8 cellular contexts compared by ENCODE assay signal in genomic region chr9:72315089-72315509, GRCh38. TPM values are rescaled to one million over a fixed set of nuclear protein-coding genes. Genes with fewer than 3 reads are reported as not detected.
A peak's percentile ranks its signal among the peaks of the same experiment; 100 is the strongest.
DNase-seq lines count a peak whose midpoint lies in the region; ATAC-seq, FAIRE-seq and TF ChIP-seq lines count a peak whose summit lies in the region.

No MANE protein-coding gene starts in this region.

- H3K9me2 ChIP-seq in hepatocyte (replicated peaks; ENCODE audit: insufficient read depth) = no peaks in the 10 kb centered on the region

- H3K4me1 ChIP-seq in hepatocyte (ENCODE audit: insufficient read depth) (peaks cover 28% of the 10 kb centered on the region), small intestine (ENCODE audit: control insufficient read depth in 2 of 2, insufficient read depth in 1 of 2, low read depth in 1 of 2, low read length in 1 of 2) (peaks cover 7% of the 10 kb centered on the region in 2 donors)

- H3K27me3 Mint-ChIP-seq in stimulated activated naive CD8-positive, alpha-beta T cell treated with anti-CD3 and anti-CD28 coated beads, Interleukin-15, amount 100 ng/mL, for 72 hours = no peaks in the 10 kb centered on the region

- TF ChIP-seq CTCF in hepatocyte (IDR thresholded peaks at IDR 0.05; ENCODE audit: poor library complexity) = peak; percentile 2
- TF ChIP-seq CTCF in GM13976 (IDR thresholded peaks at IDR 0.05; ENCODE audit: borderline replicate concordance, control extremely low read depth, extremely low read depth, insufficient read depth, missing control alignments) = no peak

- H3K4me2 ChIP-seq in hepatocyte = peak overlapping the region; percentile 67

- H3K9me3 ChIP-seq in hepatocyte (ENCODE audit: low read depth) = no peaks in the 10 kb centered on the region
- H3K9me3 ChIP-seq in small intestine (ENCODE audit: control insufficient read depth, low read depth) = no peaks in the 10 kb centered on the region

- H3K27ac Mint-ChIP-seq in stimulated activated naive CD8-positive, alpha-beta T cell treated with anti-CD3 and anti-CD28 coated beads, Interleukin-15, amount 100 ng/mL, for 72 hours = no peak overlapping the region

- H2AFZ ChIP-seq in hepatocyte = no peak overlapping the region

- WGBS in hepatocyte (ENCODE audit: low lambda C conversion rate, missing lambda C conversion rate) = 35% methylated on average over 5 of the region's 5 CpGs
- WGBS in small intestine, 3 donors = 0 to 18% (median 13%) methylated on average over 5 of the region's 5 CpGs

- in situ Hi-C loops in GM13976 (cut with MboI; ENCODE audit: low sequenced_read_pairs, unreplicated experiment) = no loop called here

- ATAC-seq in GM18909 (IDR thresholded peaks at IDR 0.05; ENCODE audit: poor library complexity, unreplicated experiment) = no peak
- ATAC-seq in stimulated activated naive CD8-positive, alpha-beta T cell treated with anti-CD3 and anti-CD28 coated beads, Interleukin-15, amount 100 ng/mL, for 72 hours = no peak

- H3K79me2 ChIP-seq in hepatocyte = no peaks in the 10 kb centered on the region

- FAIRE-seq in GM12892 (lab: Jason Lieb, UNC) = peak; percentile 68
- FAIRE-seq in small intestine (lab: Jason Lieb, UNC) = no peak

- H3K4me3 ChIP-seq in hepatocyte (no peak overlapping the region), small intestine (ENCODE audit: low read depth in 1 of 2, low read length in 2 of 2) (no peak overlapping the region)

- no peaks in the 10 kb centered on the region for H3K36me3 ChIP-seq in hepatocyte (replicated peaks; ENCODE audit: insufficient read depth, low read depth)
- H3K36me3 ChIP-seq in small intestine (ENCODE audit: control insufficient read depth in 2 of 2, insufficient read depth in 2 of 2, low read length in 2 of 2) = no peaks in the 10 kb centered on the region

- no peak overlapping the region for H3K4me3 Mint-ChIP-seq in stimulated activated naive CD8-positive, alpha-beta T cell treated with anti-CD3 and anti-CD28 coated beads, Interleukin-15, amount 100 ng/mL, for 72 hours

- no peak for TF ChIP-seq POLR2A in GM12892 (IDR thresholded peaks at IDR 0.05; ENCODE audit: low read depth, low read length)

- H3K9me3 Mint-ChIP-seq in stimulated activated naive CD8-positive, alpha-beta T cell treated with anti-CD3 and anti-CD28 coated beads, Interleukin-15, amount 100 ng/mL, for 72 hours = no peaks in the 10 kb centered on the region

- DNase-seq in GM12892 (ENCODE audit: insufficient read length) (no peak), SW480 (ENCODE audit: low spot score) (peak; percentile 66), hepatocyte (ENCODE audit: low spot score) (peak; percentile 71), small intestine (peak; percentile 44), GM13976 (ENCODE audit: low spot score) (no peak)
- no peak for DNase-seq in stimulated activated CD8-positive, alpha-beta memory T cell treated with anti-CD3 and anti-CD28 coated beads, Interleukin-4, amount 100 ng/mL, for 48 hours
- DNase-seq in stimulated activated naive CD8-positive, alpha-beta T cell treated with anti-CD3 and anti-CD28 coated beads, Interleukin-15, amount 100 ng/mL, for 72 hours = no peak

- H3K27me3 ChIP-seq in hepatocyte (no peaks in the 10 kb centered on the region), small intestine (ENCODE audit: control insufficient read depth in 2 of 2, insufficient read depth in 2 of 2, low read length in 2 of 2) (no peaks in the 10 kb centered on the region)

- no peaks in the 10 kb centered on the region for H4K20me1 ChIP-seq in hepatocyte (ENCODE audit: insufficient read depth, poor library complexity, severe bottlenecking)

- peak overlapping the region; percentile 52 for H3K27ac ChIP-seq in hepatocyte
- H3K27ac ChIP-seq in small intestine (ENCODE audit: low read depth in 1 of 2, low read length in 1 of 2) = peak overlapping the region; percentile 6 to 87

- H3K4me1 Mint-ChIP-seq in stimulated activated naive CD8-positive, alpha-beta T cell treated with anti-CD3 and anti-CD28 coated beads, Interleukin-15, amount 100 ng/mL, for 72 hours = no peaks in the 10 kb centered on the region

RNA-seq across cellular contexts. Expression of gene ZFAND5, which starts 49.9 kb away (rescaled TPM):
- 94.7 TPM for polyA plus RNA-seq in GM12892 (2012; ENCODE audit: missing spikeins)
- total RNA-seq in hepatocyte = 212 and 288 TPM in 2 replicates
- polyA plus RNA-seq in hepatocyte (188 and 208 TPM in 2 replicates), small intestine (10 to 100 TPM; 38.9 to 79.9 (median 44.3) TPM)

Comparison
In these comparisons a context has a peak if more than half of its experiments do, and no peak if none do; other contexts are left out.
1. DNase-seq: peak in SW480 (single experiment), hepatocyte (single experiment) and small intestine (single experiment); none in GM12892 (single experiment), stimulated activated CD8-positive, alpha-beta memory T cell treated with anti-CD3 and anti-CD28 coated beads, Interleukin-4, amount 100 ng/mL, for 48 hours (single experiment), GM13976 (single experiment) and stimulated activated naive CD8-positive, alpha-beta T cell treated with anti-CD3 and anti-CD28 coated beads, Interleukin-15, amount 100 ng/mL, for 72 hours (0 of 2).